Comparison of ENCODE assay signal across 2 cellular contexts in the genomic region with DNA sequence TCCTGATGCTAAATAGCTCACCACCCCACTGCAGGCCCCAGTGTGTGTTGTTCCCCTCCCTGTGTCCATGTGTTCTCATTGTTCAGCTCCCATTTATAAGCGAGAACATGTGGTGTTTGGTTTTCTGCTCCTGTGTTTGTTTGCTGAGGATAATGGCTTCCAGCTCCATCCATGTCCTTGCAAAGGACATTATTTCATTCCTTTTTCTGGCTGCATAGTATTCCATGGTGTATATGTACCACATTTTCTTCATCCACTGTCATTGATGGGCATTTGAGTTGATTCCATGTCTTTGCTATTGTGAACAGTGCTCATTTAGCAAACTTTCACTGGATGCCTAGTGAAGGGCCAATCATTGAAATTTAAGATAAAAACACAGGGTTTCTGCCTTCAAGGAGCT. TPM values are rescaled to one million over a fixed set of nuclear protein-coding genes. Genes with fewer than 3 reads are reported as not detected.
"Had no signal": no experiment of that assay in that cellular context is flagged by ENCODE, and none has a peak within 500 bp of the region (broad histone marks: within the 10 kb centered on the region; RNA-seq: fewer than 3 reads in every experiment).

No MANE protein-coding gene starts in this region.

RNA-seq across cellular contexts. Expression of gene HOPX, which starts 45.5 kb away (rescaled TPM):
- total RNA-seq: HepG2, HT1080 had no signal
- polyA plus RNA-seq: HepG2 had no signal
